ENCODE assay signal across 1 cellular context in genomic region chr16:11140867-11141266, GRCh38.
TF ChIP-seq lines count a peak whose summit lies in the region.

No MANE protein-coding gene starts in this region.

TF ChIP-seq in endothelial cell of umbilical vein, 7 proteins besides CTCF, POLR2A, EP300 and RAD21:
- no peak for TF ChIP-seq POLR2AphosphoS5 (IDR thresholded peaks at IDR 0.05; ENCODE audit: insufficient read depth, low read depth, low read length)
- no peak for TF ChIP-seq EZH2 (IDR thresholded peaks at IDR 0.05; ENCODE audit: borderline replicate concordance, low read depth, low read length, severe bottlenecking)
- no peak for TF ChIP-seq JUN (IDR thresholded peaks at IDR 0.05; ENCODE audit: borderline replicate concordance, insufficient read depth, insufficient read length, low read depth)
- TF ChIP-seq GATA2 (IDR thresholded peaks at IDR 0.05; ENCODE audit: insufficient read depth, insufficient read length, low read depth, low read length) = no peak
- no peak for TF ChIP-seq MYC (IDR thresholded peaks at IDR 0.05; ENCODE audit: low read depth, low read length)
- TF ChIP-seq, protein P1, sequence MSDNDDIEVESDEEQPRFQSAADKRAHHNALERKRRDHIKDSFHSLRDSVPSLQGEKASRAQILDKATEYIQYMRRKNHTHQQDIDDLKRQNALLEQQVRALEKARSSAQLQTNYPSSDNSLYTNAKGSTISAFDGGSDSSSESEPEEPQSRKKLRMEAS (IDR thresholded peaks at IDR 0.05; ENCODE audit: insufficient read depth, insufficient read length) = no peak
- TF ChIP-seq FOS (IDR thresholded peaks at IDR 0.05; ENCODE audit: borderline replicate concordance, insufficient read depth, low read length) = no peak
